ENCODE assay signal across 8 cellular contexts in genomic region chr7:129780257-129781127, GRCh38.
DNase-seq lines count a peak whose midpoint lies in the region; ATAC-seq and TF ChIP-seq lines count a peak whose summit lies in the region.

No MANE protein-coding gene starts in this region.

- no peaks in the 10 kb centered on the region for H3K9me3 ChIP-seq in vagina

- TF ChIP-seq POLR2A in vagina (IDR thresholded peaks at IDR 0.05), result no peak

- H3K36me3 ChIP-seq in vagina, result no peaks in the 10 kb centered on the region

- ATAC-seq in HG03432 (IDR thresholded peaks at IDR 0.05; ENCODE audit: unreplicated experiment) (peak; percentile 43), foreskin keratinocyte (peak; percentile 78), HG03196 (IDR thresholded peaks at IDR 0.05; ENCODE audit: unreplicated experiment) (no peak)

- intact Hi-C loops in vagina (cut with DNase I), result no loop called here

- peaks cover 50% of the 10 kb centered on the region for H3K27me3 ChIP-seq in foreskin keratinocyte
- H3K27me3 ChIP-seq in vagina, result peaks cover 39% of the 10 kb centered on the region

- H3K27ac ChIP-seq in foreskin keratinocyte (peak overlapping the region; percentile 65), vagina (no peak overlapping the region)

- H3K4me1 ChIP-seq in foreskin keratinocyte (peaks cover 4% of the 10 kb centered on the region), vagina (peaks cover 71% of the 10 kb centered on the region)

- peak overlapping the region; percentile 47 to 51 for H3K4me3 ChIP-seq in vagina

- TF ChIP-seq CTCF in foreskin keratinocyte (conservative IDR thresholded peaks at IDR 0.05) (no peak), vagina (IDR thresholded peaks at IDR 0.05) (no peak)

- DNase-seq in DMS79 treated with DMSO at 0.1 percent for 48 hours (lab: John Stamatoyannopoulos, UW), result peak; percentile 83
- peak; percentile 79 for DNase-seq in NCI-H82 treated with DMSO at 0.1 percent for 48 hours (lab: John Stamatoyannopoulos, UW; ENCODE audit: unreplicated experiment)
- peak; percentile 81 for DNase-seq in activated CD8-positive, alpha-beta memory T cell treated with anti-CD3 and anti-CD28 coated beads, Interleukin-2, amount 50 U/mL, for 4 hours
- DNase-seq in foreskin keratinocyte, result peak in 1 of 2 donors; percentile 72
- peak; percentile 67 for DNase-seq in retina
- no peak for DNase-seq in vagina (ENCODE audit: extremely low spot score in 2 of 2)

Comparison
In these comparisons a context has a peak if more than half of its experiments do, and no peak if none do; other contexts are left out.
1. DNase-seq: peak in DMS79 treated with DMSO at 0.1 percent for 48 hours (single experiment), NCI-H82 treated with DMSO at 0.1 percent for 48 hours (single experiment), activated CD8-positive, alpha-beta memory T cell treated with anti-CD3 and anti-CD28 coated beads, Interleukin-2, amount 50 U/mL, for 4 hours (single experiment) and retina (single experiment); none in vagina (0 of 2).